7 cellular contexts compared by ENCODE assay signal in the genomic region with DNA sequence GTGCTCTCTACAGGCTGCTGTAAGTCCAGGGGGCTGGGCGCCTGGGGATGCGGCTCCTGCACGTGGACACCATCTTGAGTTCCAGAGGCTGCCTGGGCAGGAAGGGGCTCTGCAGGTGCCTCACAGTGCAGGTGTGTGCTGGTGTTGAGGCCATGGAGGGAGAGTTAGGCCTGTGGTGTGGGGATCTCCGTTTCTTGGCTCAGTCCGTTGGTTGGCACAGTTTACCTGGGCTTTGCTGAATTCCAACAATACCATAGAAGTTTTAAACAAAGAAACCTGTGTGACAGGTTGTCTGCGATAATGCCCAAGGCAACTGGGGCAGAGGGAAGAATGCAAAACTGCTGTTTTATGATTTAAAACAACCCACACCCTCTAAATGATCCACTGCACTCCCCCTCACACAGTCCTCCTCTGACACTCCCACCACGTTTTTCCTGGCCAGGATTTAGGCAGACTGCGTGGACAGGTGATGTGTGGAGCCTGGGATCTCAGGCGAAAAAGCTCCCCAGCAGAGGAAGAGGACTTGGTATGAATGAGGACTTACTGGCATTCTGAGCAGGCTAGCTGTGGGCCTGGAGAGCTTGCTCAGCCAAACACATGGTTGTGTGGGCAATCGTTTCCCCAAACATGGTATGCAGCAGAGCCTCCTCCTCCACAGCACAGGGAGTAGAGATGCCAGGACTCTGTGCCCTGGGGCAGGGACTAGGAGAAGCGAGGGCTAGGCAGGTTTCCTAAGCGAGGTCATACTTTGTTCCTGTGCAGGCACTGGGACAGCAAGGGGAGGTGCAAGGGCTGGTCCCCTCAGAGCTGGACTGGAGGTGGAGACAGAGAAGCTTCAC.
DNase-seq lines count a peak whose midpoint lies in the region; ATAC-seq, FAIRE-seq and TF ChIP-seq lines count a peak whose summit lies in the region.
"Not testable (repeated sequence)": the region's sequence is repeated elsewhere in the genome, so short reads cannot be mapped to it uniquely, and the experiment has no call there.

No MANE protein-coding gene starts in this region.

- ATAC-seq in RWPE2 (ENCODE audit: low read depth) (peak; percentile 75), left cardiac atrium (peak; percentile 27 to 86), lower lobe of right lung (peak; percentile 71 to 72)

- not testable (repeated sequence) for H3K9ac ChIP-seq in Karpas-422 (ENCODE audit: low read length)

- H3K27ac ChIP-seq in Karpas-422 (ENCODE audit: low read length) (peak overlapping the region; percentile 67), RWPE2 (ENCODE audit: poor library complexity, severe bottlenecking) (peak overlapping the region; percentile 43)
- not testable (repeated sequence) for H3K27ac ChIP-seq in lower lobe of right lung

- not testable (repeated sequence) for H3K4me2 ChIP-seq in Karpas-422 (ENCODE audit: low read depth, low read length, poor library complexity, severe bottlenecking)

- not testable (repeated sequence) for H3K79me2 ChIP-seq in Karpas-422 (ENCODE audit: low read length)

- H3K4me1 ChIP-seq in Karpas-422 (ENCODE audit: low read length): peaks cover 18% of the 10 kb centered on the region
- not testable (repeated sequence) for H3K4me1 ChIP-seq in RWPE2 (ENCODE audit: insufficient read depth, poor library complexity, severe bottlenecking); lower lobe of right lung

- TF ChIP-seq CTCF in RWPE2 (IDR thresholded peaks at IDR 0.05; ENCODE audit: poor library complexity, severe bottlenecking); bronchial epithelial cell (IDR thresholded peaks at IDR 0.05; ENCODE audit: insufficient read depth, low read length, severe bottlenecking); lower lobe of right lung (IDR thresholded peaks at IDR 0.05): not testable (repeated sequence)

- H3K36me3 ChIP-seq in Karpas-422 (ENCODE audit: insufficient read depth, low read length); RWPE2 (ENCODE audit: low read depth); bronchial epithelial cell (ENCODE audit: control insufficient read depth, insufficient read depth, low read length): not testable (repeated sequence)
- H3K36me3 ChIP-seq in lower lobe of right lung: peaks cover 35% of the 10 kb centered on the region

- intact Hi-C loops in left cardiac atrium (cut with DNase I); lower lobe of right lung (cut with DNase I): not testable (repeated sequence)

- FAIRE-seq in bronchial epithelial cell (lab: Jason Lieb, UNC): not testable (repeated sequence)

- peak; percentile 87 for DNase-seq in EL
- DNase-seq in Karpas-422; RWPE2 (ENCODE audit: low spot score); left cardiac atrium; lower lobe of right lung: not testable (repeated sequence)
- DNase-seq in bronchial epithelial cell (ENCODE audit: low read depth): peak; percentile 53
- peak; percentile 68 for DNase-seq in renal cortical epithelial cell (ENCODE audit: low read depth)

- H4K20me1 ChIP-seq in Karpas-422 (ENCODE audit: insufficient read depth, low read depth, low read length): not testable (repeated sequence)

- not testable (repeated sequence) for H3K4me3 ChIP-seq in Karpas-422 (ENCODE audit: low read length); RWPE2 (ENCODE audit: severe bottlenecking); bronchial epithelial cell (ENCODE audit: low read depth, low read length); lower lobe of right lung

- not testable (repeated sequence) for H3K9me2 ChIP-seq in Karpas-422 (replicated peaks; ENCODE audit: insufficient read depth, low read length)

- H3K9me3 ChIP-seq in Karpas-422 (ENCODE audit: low read length); RWPE2 (ENCODE audit: severe bottlenecking); lower lobe of right lung: not testable (repeated sequence)

- not testable (repeated sequence) for H3K27me3 ChIP-seq in Karpas-422 (ENCODE audit: low read length); RWPE2 (ENCODE audit: insufficient read depth, poor library complexity, severe bottlenecking); bronchial epithelial cell (ENCODE audit: control insufficient read depth, insufficient read depth, low read length); lower lobe of right lung (ENCODE audit: low read depth)

- not testable (repeated sequence) for H2AFZ ChIP-seq in Karpas-422 (ENCODE audit: low read length)
